In genomic region chr12:19801941-19802340, GRCh38 we compare ENCODE assay signal across 22 cellular contexts.
A peak's percentile ranks its signal among the peaks of the same experiment; 100 is the strongest.
DNase-seq lines count a peak whose midpoint lies in the region; ATAC-seq and TF ChIP-seq lines count a peak whose summit lies in the region.
"Had no signal": no experiment of that assay in that cellular context is flagged by ENCODE, and none has a peak within 500 bp of the region (broad histone marks: within the 10 kb centered on the region; RNA-seq: fewer than 3 reads in every experiment).

No MANE protein-coding gene starts in this region.

- H3K9me3 ChIP-seq in thoracic aorta (no peaks in the 10 kb centered on the region), sigmoid colon (no peaks in the 10 kb centered on the region)
- H3K9me3 ChIP-seq: HAP-1, Peyer's patch, SJSA1 had no signal

- H3K36me3 ChIP-seq in thoracic aorta (no peaks in the 10 kb centered on the region), sigmoid colon (no peaks in the 10 kb centered on the region)
- H3K36me3 ChIP-seq: HAP-1, Peyer's patch, SJSA1 had no signal

- WGBS in sigmoid colon, 2 donors = 73 to 74% methylated on average over 4 of the region's 4 CpGs

- TF ChIP-seq POLR2A in sigmoid colon (IDR thresholded peaks at IDR 0.05) = no peak

- H3K27me3 Mint-ChIP-seq in activated T-helper 2 cell treated with anti-CD3 and anti-CD28 coated beads, Interferon-gamma antibody, Interleukin-2, Interleukin-4, amounts not matched to agents 10 μg/mL and 5 μg/mL and 100 μg/mL, durations not matched to agents 14 hours and 24 hours and 36 hours (ENCODE audit: low read depth) = no peaks in the 10 kb centered on the region
- H3K27me3 Mint-ChIP-seq: CD4-positive, alpha-beta T cell had no signal

- TF ChIP-seq CTCF in astrocyte of the spinal cord (IDR thresholded peaks at IDR 0.05; ENCODE audit: low read depth, low read length) (no peak), thoracic aorta (IDR thresholded peaks at IDR 0.05) (no peak), sigmoid colon (IDR thresholded peaks at IDR 0.05) (no peak)

- H3K27ac ChIP-seq in thoracic aorta (peak overlapping the region; percentile 62 to 87), sigmoid colon (no peak overlapping the region)
- H3K27ac ChIP-seq: KMS-11, Peyer's patch, SJSA1 had no signal

- intact Hi-C loops in activated T-helper 2 cell treated with anti-CD3 and anti-CD28 coated beads, Interferon-gamma antibody, Interleukin-2, Interleukin-4, amounts not matched to agents 10 μg/mL and 5 μg/mL and 100 μg/mL, durations not matched to agents 14 hours and 24 hours and 36 hours (cut with micrococcal nuclease) = loop anchor here (1.0 to 10.0 kb wide), 8 partner anchors 10 to 1653 kb away; no protein-coding TSS in a partner anchor
- intact Hi-C loops in posterior cingulate gyrus (cut with DNase I) = no loop called here
- intact Hi-C loops in sigmoid colon (cut with DNase I) = no loop called here

- H3K4me3 Mint-ChIP-seq in activated T-helper 2 cell treated with anti-CD3 and anti-CD28 coated beads, Interferon-gamma antibody, Interleukin-2, Interleukin-4, amounts not matched to agents 10 μg/mL and 5 μg/mL and 100 μg/mL, durations not matched to agents 14 hours and 24 hours and 36 hours (ENCODE audit: low read depth) = no peak overlapping the region
- H3K4me3 Mint-ChIP-seq: CD4-positive, alpha-beta T cell; GM23338 had no signal

- H3K27me3 ChIP-seq in thoracic aorta (replicated peaks; ENCODE audit: insufficient read depth) = no peaks in the 10 kb centered on the region
- H3K27me3 ChIP-seq in sigmoid colon = no peaks in the 10 kb centered on the region
- H3K27me3 ChIP-seq: Peyer's patch, SJSA1 had no signal

- ATAC-seq in thoracic aorta (ENCODE audit: insufficient number of reproducible peaks, low FRiP score, low read depth) = no peak
- ATAC-seq: GM23338 had no signal

- H3K4me1 ChIP-seq in thoracic aorta (ENCODE audit: control insufficient read depth in 1 of 2, low read depth in 2 of 2) = peaks cover 13 to 62% of the 10 kb centered on the region in 2 donors
- H3K4me1 ChIP-seq in sigmoid colon = no peaks in the 10 kb centered on the region
- H3K4me1 ChIP-seq: HAP-1, Peyer's patch, SJSA1 had no signal

- peaks cover 23% of the 10 kb centered on the region for H3K4me1 Mint-ChIP-seq in activated T-helper 2 cell treated with anti-CD3 and anti-CD28 coated beads, Interferon-gamma antibody, Interleukin-2, Interleukin-4, amounts not matched to agents 10 μg/mL and 5 μg/mL and 100 μg/mL, durations not matched to agents 14 hours and 24 hours and 36 hours (ENCODE audit: low read depth)

- in situ Hi-C loops in astrocyte of the spinal cord (cut with HindIII; ENCODE audit: low sequenced_read_pairs) = no loop called here

- DNase-seq in HT1080 (ENCODE audit: low read depth) = peak; percentile 36
- DNase-seq in activated T-helper 2 cell treated with anti-CD3 and anti-CD28 coated beads, Interferon-gamma antibody, Interleukin-2, Interleukin-4, amounts not matched to agents 10 μg/mL and 5 μg/mL and 100 μg/mL, durations not matched to agents 14 hours and 24 hours and 36 hours (ENCODE audit: low spot score) = no peak
- peak; percentile 56 for DNase-seq in astrocyte of the spinal cord (ENCODE audit: low read depth, low spot score)
- DNase-seq in thoracic aorta (ENCODE audit: low spot score) = no peak
- DNase-seq in posterior cingulate gyrus = no peak
- no peak for DNase-seq in sigmoid colon
- no peak for DNase-seq in CD1c-positive myeloid dendritic cell (ENCODE audit: extremely low spot score)
- DNase-seq: CD4-positive, alpha-beta T cell; COR-L47; DMS 273 treated with DMSO at 0.1 percent for 48 hours; DND-41; IMR-90; MV-4-11; NCI-H1105 treated with DMSO at 0.1 percent for 48 hours; NCI-H2029 treated with DMSO at 0.1 percent for 48 hours; NCI-H446; NCI-H526; Peyer's patch had no signal

- H3K4me3 ChIP-seq in astrocyte of the spinal cord (ENCODE audit: low read depth, low read length) (no peak overlapping the region), thoracic aorta (no peak overlapping the region), sigmoid colon (no peak overlapping the region)
- H3K4me3 ChIP-seq: GM23338, HAP-1, Peyer's patch, SJSA1 had no signal

- peaks cover 12% of the 10 kb centered on the region for H3K9me3 Mint-ChIP-seq in activated T-helper 2 cell treated with anti-CD3 and anti-CD28 coated beads, Interferon-gamma antibody, Interleukin-2, Interleukin-4, amounts not matched to agents 10 μg/mL and 5 μg/mL and 100 μg/mL, durations not matched to agents 14 hours and 24 hours and 36 hours
- H3K9me3 Mint-ChIP-seq: CD4-positive, alpha-beta T cell had no signal

- peak overlapping the region; percentile 49 for H3K27ac Mint-ChIP-seq in activated T-helper 2 cell treated with anti-CD3 and anti-CD28 coated beads, Interferon-gamma antibody, Interleukin-2, Interleukin-4, amounts not matched to agents 10 μg/mL and 5 μg/mL and 100 μg/mL, durations not matched to agents 14 hours and 24 hours and 36 hours
- H3K27ac Mint-ChIP-seq: CD4-positive, alpha-beta T cell; GM23338 had no signal

- no peak for TF ChIP-seq EP300 in sigmoid colon (IDR thresholded peaks at IDR 0.05)

- H3K36me3 Mint-ChIP-seq in activated T-helper 2 cell treated with anti-CD3 and anti-CD28 coated beads, Interferon-gamma antibody, Interleukin-2, Interleukin-4, amounts not matched to agents 10 μg/mL and 5 μg/mL and 100 μg/mL, durations not matched to agents 14 hours and 24 hours and 36 hours (ENCODE audit: low read depth) = peaks cover 9% of the 10 kb centered on the region

Comparison
In these comparisons a context has a peak if more than half of its experiments do, and no peak if none do; other contexts are left out.
1. DNase-seq: peak in HT1080 (single experiment) and astrocyte of the spinal cord (single experiment); none in activated T-helper 2 cell treated with anti-CD3 and anti-CD28 coated beads, Interferon-gamma antibody, Interleukin-2, Interleukin-4, amounts not matched to agents 10 μg/mL and 5 μg/mL and 100 μg/mL, durations not matched to agents 14 hours and 24 hours and 36 hours (single experiment), thoracic aorta (single experiment), posterior cingulate gyrus (0 of 10), sigmoid colon (single experiment) and CD1c-positive myeloid dendritic cell (single experiment).
2. H3K27ac ChIP-seq: peak in thoracic aorta (2 of 2); none in sigmoid colon (0 of 4).